9 cellular contexts compared by ENCODE assay signal in genomic region chr5:78526049-78526525, GRCh38.
DNase-seq lines count a peak whose midpoint lies in the region; ATAC-seq and TF ChIP-seq lines count a peak whose summit lies in the region.
"Had no signal": no experiment of that assay in that cellular context is flagged by ENCODE, and none has a peak within 500 bp of the region (broad histone marks: within the 10 kb centered on the region; RNA-seq: fewer than 3 reads in every experiment).

No MANE protein-coding gene starts in this region.

- peaks cover 5% of the 10 kb centered on the region for H3F3A ChIP-seq in neural progenitor cell (ENCODE audit: low read depth)

- no peak overlapping the region for H3K27ac Mint-ChIP-seq in stimulated activated naive CD8-positive, alpha-beta T cell treated with anti-CD3 and anti-CD28 coated beads, Interleukin-15, amount 100 ng/mL, for 72 hours
- H3K27ac Mint-ChIP-seq in neural progenitor cell = no peak overlapping the region

- H3K4me1 ChIP-seq in adipocyte (ENCODE audit: control insufficient read depth, insufficient read depth, low read length) (peaks cover 70% of the 10 kb centered on the region), stomach smooth muscle (ENCODE audit: control insufficient read depth, insufficient read depth, low read length) (peaks cover 49% of the 10 kb centered on the region), neural progenitor cell (peaks cover 8% of the 10 kb centered on the region)

- no peak for TF ChIP-seq CTCF in neural progenitor cell (IDR thresholded peaks at IDR 0.05)

- H3K36me3 ChIP-seq in adipocyte (ENCODE audit: control insufficient read depth, insufficient read depth, low read length, severe bottlenecking) (no peaks in the 10 kb centered on the region), stomach smooth muscle (ENCODE audit: control insufficient read depth in 2 of 2, insufficient read depth in 2 of 2, low read length in 2 of 2) (no peaks in the 10 kb centered on the region), neural progenitor cell (no peaks in the 10 kb centered on the region)
- H3K36me3 ChIP-seq: ovary had no signal

- H3K36me3 Mint-ChIP-seq in neural progenitor cell = peaks cover 2% of the 10 kb centered on the region

- H4K20me1 ChIP-seq in neural progenitor cell (ENCODE audit: low read depth) = no peaks in the 10 kb centered on the region

- no peak overlapping the region for H3K4me2 ChIP-seq in neural progenitor cell

- ATAC-seq in GM21529 (IDR thresholded peaks at IDR 0.05; ENCODE audit: unreplicated experiment) = peak; percentile 50
- ATAC-seq in stimulated activated naive CD8-positive, alpha-beta T cell treated with anti-CD3 and anti-CD28 coated beads, Interleukin-15, amount 100 ng/mL, for 72 hours = no peak

- no peaks in the 10 kb centered on the region for H3K9me3 Mint-ChIP-seq in stimulated activated naive CD8-positive, alpha-beta T cell treated with anti-CD3 and anti-CD28 coated beads, Interleukin-15, amount 100 ng/mL, for 72 hours
- no peaks in the 10 kb centered on the region for H3K9me3 Mint-ChIP-seq in neural progenitor cell

- peak overlapping the region; percentile 91 for H3K27ac ChIP-seq in stomach smooth muscle (ENCODE audit: low read length)
- no peak overlapping the region for H3K27ac ChIP-seq in neural progenitor cell
- H3K27ac ChIP-seq: ovary had no signal

- H2AFZ ChIP-seq in neural progenitor cell (replicated peaks) = no peak overlapping the region

- no peaks in the 10 kb centered on the region for H3K4me1 Mint-ChIP-seq in stimulated activated naive CD8-positive, alpha-beta T cell treated with anti-CD3 and anti-CD28 coated beads, Interleukin-15, amount 100 ng/mL, for 72 hours
- H3K4me1 Mint-ChIP-seq in neural progenitor cell = peaks cover 24% of the 10 kb centered on the region

- peak; percentile 63 for DNase-seq in adipocyte (ENCODE audit: low read depth)
- DNase-seq in glomerular endothelial cell (ENCODE audit: extremely low read depth, low read depth, low spot score) = peak; percentile 80
- no peak for DNase-seq in stimulated activated naive CD8-positive, alpha-beta T cell treated with anti-CD3 and anti-CD28 coated beads, Interleukin-15, amount 100 ng/mL, for 72 hours
- DNase-seq in HT-29 (ENCODE audit: low spot score) = no peak
- no peak for DNase-seq in activated effector memory CD4-positive, alpha-beta T cell treated with anti-CD3 and anti-CD28 coated beads, Interleukin-2, amount 50 U/mL, for 16 hours
- no peak for DNase-seq in neural progenitor cell (ENCODE audit: low spot score)
- DNase-seq: ovary had no signal

- no peaks in the 10 kb centered on the region for H3K9me3 ChIP-seq in adipocyte (ENCODE audit: control insufficient read depth, low read length)
- H3K9me3 ChIP-seq in stomach smooth muscle (ENCODE audit: control insufficient read depth in 2 of 2, low read length in 2 of 2) = no peaks in the 10 kb centered on the region
- no peaks in the 10 kb centered on the region for H3K9me3 ChIP-seq in neural progenitor cell (ENCODE audit: low read depth)
- H3K9me3 ChIP-seq: ovary had no signal

- H3K9ac ChIP-seq in adipocyte (ENCODE audit: low read length) (peak overlapping the region; percentile 80), stomach smooth muscle (ENCODE audit: low read length in 2 of 2) (no peak overlapping the region), neural progenitor cell (no peak overlapping the region)

- peaks cover 24% of the 10 kb centered on the region for H3K27me3 Mint-ChIP-seq in stimulated activated naive CD8-positive, alpha-beta T cell treated with anti-CD3 and anti-CD28 coated beads, Interleukin-15, amount 100 ng/mL, for 72 hours
- no peaks in the 10 kb centered on the region for H3K27me3 Mint-ChIP-seq in neural progenitor cell (ENCODE audit: insufficient read depth, low read depth)

- no peak overlapping the region for H3K4me3 Mint-ChIP-seq in stimulated activated naive CD8-positive, alpha-beta T cell treated with anti-CD3 and anti-CD28 coated beads, Interleukin-15, amount 100 ng/mL, for 72 hours
- H3K4me3 Mint-ChIP-seq in neural progenitor cell = no peak overlapping the region

- peak overlapping the region; percentile 44 for H3K4me3 ChIP-seq in adipocyte (ENCODE audit: low read length)
- no peak overlapping the region for H3K4me3 ChIP-seq in stomach smooth muscle (ENCODE audit: low read length in 2 of 2)
- no peak overlapping the region for H3K4me3 ChIP-seq in neural progenitor cell
- H3K4me3 ChIP-seq: ovary had no signal

- H3K27me3 ChIP-seq in adipocyte (replicated peaks; ENCODE audit: control insufficient read depth, insufficient read depth, low read length) (no peaks in the 10 kb centered on the region), stomach smooth muscle (ENCODE audit: control insufficient read depth in 1 of 2, insufficient read depth in 2 of 2, low read length in 2 of 2) (no peaks in the 10 kb centered on the region), neural progenitor cell (no peaks in the 10 kb centered on the region)
- H3K27me3 ChIP-seq: ovary had no signal

- H3K79me2 ChIP-seq in neural progenitor cell (ENCODE audit: low read depth) = no peaks in the 10 kb centered on the region

Comparison
In these comparisons a context has a peak if more than half of its experiments do, and no peak if none do; other contexts are left out.
1. DNase-seq: peak in adipocyte (single experiment) and glomerular endothelial cell (single experiment); none in stimulated activated naive CD8-positive, alpha-beta T cell treated with anti-CD3 and anti-CD28 coated beads, Interleukin-15, amount 100 ng/mL, for 72 hours (0 of 2), HT-29 (single experiment), activated effector memory CD4-positive, alpha-beta T cell treated with anti-CD3 and anti-CD28 coated beads, Interleukin-2, amount 50 U/mL, for 16 hours (single experiment) and neural progenitor cell (single experiment).